Comparison of ENCODE assay signal across 18 cellular contexts in the genomic region with DNA sequence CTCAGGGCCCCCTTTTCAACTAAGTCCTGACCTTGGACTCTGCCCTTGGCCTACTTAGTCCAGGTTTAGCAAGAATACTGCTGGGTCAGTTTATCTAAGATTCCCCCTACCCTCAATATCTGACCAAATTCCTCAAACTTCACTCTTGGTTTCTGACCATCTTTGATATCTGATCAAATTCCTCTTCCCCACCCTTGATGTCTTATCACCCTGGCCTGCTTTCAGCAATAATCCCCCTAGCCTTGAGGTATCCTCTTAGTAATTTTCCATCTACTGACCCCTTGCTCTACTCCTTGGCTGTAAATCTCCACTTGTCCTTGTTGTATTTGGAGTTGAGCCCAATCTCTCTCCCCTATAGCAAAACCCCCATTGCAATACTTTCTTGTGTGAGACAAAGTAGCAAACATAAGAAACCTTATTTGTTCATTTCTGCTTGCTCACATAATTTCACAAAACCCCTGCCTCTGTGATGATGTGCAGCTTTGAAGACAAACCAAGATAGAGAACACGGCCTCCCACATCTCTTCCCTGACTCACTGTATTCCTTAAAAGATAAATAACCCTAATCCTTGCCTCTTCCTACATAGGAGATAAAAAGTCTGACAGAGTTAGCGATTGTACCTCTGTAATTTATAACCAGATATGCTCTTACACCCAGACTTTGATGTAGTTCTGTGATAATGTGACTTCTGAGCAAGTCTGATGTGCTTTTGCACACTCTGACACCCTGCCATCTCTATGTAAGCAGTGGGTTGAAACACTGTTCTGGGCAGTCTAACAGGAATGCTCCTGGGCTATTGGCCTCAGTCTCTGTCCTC. TPM values are rescaled to one million over a fixed set of nuclear protein-coding genes. Genes with fewer than 3 reads are reported as not detected.
DNase-seq lines count a peak whose midpoint lies in the region; ATAC-seq, FAIRE-seq and TF ChIP-seq lines count a peak whose summit lies in the region.
"Had no signal": no experiment of that assay in that cellular context is flagged by ENCODE, and none has a peak within 500 bp of the region (broad histone marks: within the 10 kb centered on the region; RNA-seq: fewer than 3 reads in every experiment).

No MANE protein-coding gene starts in this region.

- no peak for TF ChIP-seq RAD21 in A549 (conservative IDR thresholded peaks at IDR 0.05 in 1 of 2, IDR thresholded peaks at IDR 0.05 in 1 of 2)

- H3K36me3 ChIP-seq in effector memory CD4-positive, alpha-beta T cell (ENCODE audit: control insufficient read depth, insufficient read depth, low read length), result no peaks in the 10 kb centered on the region
- H3K36me3 ChIP-seq: BLaER1, SJSA1 had no signal

- TF ChIP-seq EP300 in A549 (IDR thresholded peaks at IDR 0.05), result peak; percentile 45 to 64; a peak in 2 of 5 replicates

- POLR2A ChIA-PET in A549 (lab: Yijun Ruan, JAX), result no interaction called here

- 6% methylated on average over 2 of the region's 2 CpGs for WGBS in A549 (ENCODE audit: missing lambda C conversion rate)

- no peak for FAIRE-seq in A549 (lab: Jason Lieb, UNC)
- FAIRE-seq: H54 had no signal

- peak overlapping the region; percentile 34; the same call in 2 of the 3 replicates for H3K4me2 ChIP-seq in A549
- H3K4me2 ChIP-seq: BLaER1 had no signal

- ATAC-seq in A549, result peak; percentile 74 to 77
- ATAC-seq: PC-3 had no signal

- CTCF ChIA-PET in A549 (lab: Yijun Ruan, JAX), result no interaction called here

- H3K27me3 ChIP-seq in effector memory CD4-positive, alpha-beta T cell (replicated peaks; ENCODE audit: control insufficient read depth, insufficient read depth, low read length, poor library complexity, severe bottlenecking), result no peaks in the 10 kb centered on the region
- H3K27me3 ChIP-seq: BLaER1, SJSA1 had no signal

- peak in 1 of 2 experiments; percentile 24 for DNase-seq in A549 (ENCODE audit: low read depth in 1 of 2, low spot score in 1 of 2)
- peak; percentile 93 for DNase-seq in amniotic epithelial cell (ENCODE audit: low read depth)
- peak; percentile 42 for DNase-seq in fibroblast of pulmonary artery (ENCODE audit: low read depth)
- peak; percentile 19 for DNase-seq in non-pigmented ciliary epithelial cell (ENCODE audit: low read depth)
- no peak for DNase-seq in NCI-H1436 (lab: John Stamatoyannopoulos, UW)
- DNase-seq in effector memory CD4-positive, alpha-beta T cell, result no peak
- DNase-seq in germinal center (ENCODE audit: low spot score), result no peak
- no peak for DNase-seq in DMS 273 (lab: John Stamatoyannopoulos, UW; ENCODE audit: unreplicated experiment)
- DNase-seq: MV-4-11, NCI-H1694, NCI-H2107, NCI-H446, PC-3 had no signal

- H3K4me3 ChIP-seq in A549 (no peak overlapping the region), fibroblast of pulmonary artery (replicated peaks; ENCODE audit: low read depth, low read length) (no peak overlapping the region)
- no peak overlapping the region for H3K4me3 ChIP-seq in effector memory CD4-positive, alpha-beta T cell (ENCODE audit: insufficient read depth, low read depth, low read length, poor library complexity, severe bottlenecking)
- H3K4me3 ChIP-seq: BLaER1, SJSA1 had no signal

- H3K27ac ChIP-seq in A549, result peak overlapping the region; percentile 69 to 72
- no peak overlapping the region for H3K27ac ChIP-seq in effector memory CD4-positive, alpha-beta T cell (ENCODE audit: insufficient read depth, low read length, poor library complexity, severe bottlenecking)
- H3K27ac ChIP-seq: 22Rv1, BLaER1, SJSA1 had no signal

- no peaks in the 10 kb centered on the region for H3K9me3 ChIP-seq in A549
- no peaks in the 10 kb centered on the region for H3K9me3 ChIP-seq in effector memory CD4-positive, alpha-beta T cell (ENCODE audit: control insufficient read depth, low read length)
- H3K9me3 ChIP-seq: BLaER1, SJSA1 had no signal

- no peak for TF ChIP-seq POLR2A in A549 (IDR thresholded peaks at IDR 0.05; ENCODE audit: low read length)

- TF ChIP-seq CTCF in A549 (IDR thresholded peaks at IDR 0.05) (no peak), fibroblast of pulmonary artery (IDR thresholded peaks at IDR 0.05; ENCODE audit: low read length, missing control alignments) (no peak)

- peaks cover 22% of the 10 kb centered on the region for H3K4me1 ChIP-seq in A549
- H3K4me1 ChIP-seq in effector memory CD4-positive, alpha-beta T cell (ENCODE audit: control insufficient read depth, insufficient read depth, low read length, poor library complexity, severe bottlenecking), result no peaks in the 10 kb centered on the region
- H3K4me1 ChIP-seq: BLaER1 had no signal

TF ChIP-seq in A549, 52 proteins besides CTCF, POLR2A, EP300 and RAD21:
- TF ChIP-seq JUNB (IDR thresholded peaks at IDR 0.05) (peak; percentile 62; the same call in 1 of the 2 replicates), JUN (IDR thresholded peaks at IDR 0.05) (peak in 1 of 2 experiments; percentile 20; a peak in 1 of 5 replicates), FOSL2 (IDR thresholded peaks at IDR 0.05) (0 out of 2 replicates have a peak, but pooled peaks have one; percentile 20), FOSL2 (CRISPR knock-in tag; IDR thresholded peaks at IDR 0.05) (no peak), EHMT2 (IDR thresholded peaks at IDR 0.05; ENCODE audit: low read depth) (no peak)

RNA-seq across cellular contexts. Expression of gene IYD, which starts 13.8 kb away (rescaled TPM):
- polyA plus RNA-seq in A549 (2011; rRNA removed), result 0.03 and 0.08 TPM in 2 replicates
- 0.01 TPM in 1 of 2 replicates, not detected in the other for polyA plus RNA-seq in A549 (2012; cell fraction: cytosol; rRNA removed)
- not detected in 2 replicates for polyA plus RNA-seq in A549 (2012; cell fraction: nucleus; rRNA removed)
- polyA plus RNA-seq in A549 (2017; fragmentation: RNase III; extraction: RNeasy Plus Mini Kit Qiagen cat#74134 plus additional on column Dnase treatment), result not detected in 3 replicates
- not detected in 2 replicates for polyA minus RNA-seq in A549 (2011; rRNA and poly(A)+ RNA removed)
- polyA plus RNA-seq: IgD-negative memory B cell had no signal

Comparison
In these comparisons a context has a peak if more than half of its experiments do, and no peak if none do; other contexts are left out.
1. DNase-seq: peak in amniotic epithelial cell (single experiment), fibroblast of pulmonary artery (single experiment) and non-pigmented ciliary epithelial cell (single experiment); none in NCI-H1436 (single experiment), effector memory CD4-positive, alpha-beta T cell (0 of 3), germinal center (single experiment) and DMS 273 (single experiment).